Comparison of ENCODE assay signal across 10 cellular contexts in genomic region chr10:24851595-24851994, GRCh38.
DNase-seq lines count a peak whose midpoint lies in the region; ATAC-seq and TF ChIP-seq lines count a peak whose summit lies in the region.
"Had no signal": no experiment of that assay in that cellular context is flagged by ENCODE, and none has a peak within 500 bp of the region (broad histone marks: within the 10 kb centered on the region; RNA-seq: fewer than 3 reads in every experiment).

No MANE protein-coding gene starts in this region.

- POLR2A ChIA-PET in WTC11 (lab: Charles Lee): no interaction called here

- peak overlapping the region; percentile 5 for H3K27ac Mint-ChIP-seq in stimulated activated naive CD8-positive, alpha-beta T cell treated with anti-CD3 and anti-CD28 coated beads, Interleukin-15, Interleukin-2, amounts not matched to agents 100 ng/mL and 50 ng/mL, for 24 hours
- no peak overlapping the region for H3K27ac Mint-ChIP-seq in WTC11
- H3K27ac Mint-ChIP-seq: activated naive CD8-positive, alpha-beta T cell treated with anti-CD3 and anti-CD28 coated beads, Interleukin-2, amount 10 ng/mL, durations not matched to agents 7 days and 5 days had no signal

- CTCF ChIA-PET in WTC11 (lab: Charles Lee): no interaction called here

- TF ChIP-seq CTCF in WTC11 (IDR thresholded peaks at IDR 0.05): no peak

- no peak overlapping the region for H3K4me3 Mint-ChIP-seq in stimulated activated naive CD8-positive, alpha-beta T cell treated with anti-CD3 and anti-CD28 coated beads, Interleukin-15, Interleukin-2, amounts not matched to agents 100 ng/mL and 50 ng/mL, for 24 hours
- H3K4me3 Mint-ChIP-seq in WTC11: no peak overlapping the region
- H3K4me3 Mint-ChIP-seq: activated naive CD8-positive, alpha-beta T cell treated with anti-CD3 and anti-CD28 coated beads, Interleukin-2, amount 10 ng/mL, durations not matched to agents 7 days and 5 days had no signal

- no peak for DNase-seq in stimulated activated naive CD8-positive, alpha-beta T cell treated with anti-CD3 and anti-CD28 coated beads, Interleukin-15, Interleukin-2, amounts not matched to agents 100 U/mL and 50 U/mL, for 24 hours
- DNase-seq in WTC11 (ENCODE audit: low spot score) (no peak), inferior parietal cortex (ENCODE audit: extremely low spot score) (peak; percentile 53), AG08396 (ENCODE audit: low spot score) (no peak), NCI-H524 treated with DMSO at 0.1 percent for 48 hours (lab: John Stamatoyannopoulos, UW) (no peak), CD1c-positive myeloid dendritic cell (ENCODE audit: extremely low spot score) (no peak)
- DNase-seq in activated CD4-positive, CD25-positive, alpha-beta regulatory T cell treated with anti-CD3 and anti-CD28 coated beads, Interleukin-2, amount 50 U/mL, for 72 hours: no peak
- DNase-seq: activated naive CD8-positive, alpha-beta T cell treated with anti-CD3 and anti-CD28 coated beads, Interleukin-2, amount 10 ng/mL, durations not matched to agents 7 days and 5 days; stimulated activated CD8-positive, alpha-beta memory T cell treated with anti-CD3 and anti-CD28 coated beads, Interleukin-4, amount 100 ng/mL, for 48 hours had no signal

- H3K9me3 Mint-ChIP-seq in stimulated activated naive CD8-positive, alpha-beta T cell treated with anti-CD3 and anti-CD28 coated beads, Interleukin-15, Interleukin-2, amounts not matched to agents 100 ng/mL and 50 ng/mL, for 24 hours: no peaks in the 10 kb centered on the region
- no peaks in the 10 kb centered on the region for H3K9me3 Mint-ChIP-seq in WTC11

- H3K27me3 Mint-ChIP-seq in stimulated activated naive CD8-positive, alpha-beta T cell treated with anti-CD3 and anti-CD28 coated beads, Interleukin-15, Interleukin-2, amounts not matched to agents 100 ng/mL and 50 ng/mL, for 24 hours: no peaks in the 10 kb centered on the region
- no peaks in the 10 kb centered on the region; the same call in 1 of the 2 replicates for H3K27me3 Mint-ChIP-seq in WTC11 (ENCODE audit: low read depth)

- ATAC-seq in stimulated activated naive CD8-positive, alpha-beta T cell treated with anti-CD3 and anti-CD28 coated beads, Interleukin-15, Interleukin-2, amounts not matched to agents 100 U/mL and 50 U/mL, for 24 hours: no peak
- peak; percentile 43 for ATAC-seq in WTC11

- no peaks in the 10 kb centered on the region for H3K4me1 Mint-ChIP-seq in stimulated activated naive CD8-positive, alpha-beta T cell treated with anti-CD3 and anti-CD28 coated beads, Interleukin-15, Interleukin-2, amounts not matched to agents 100 ng/mL and 50 ng/mL, for 24 hours (ENCODE audit: low read depth)
- H3K4me1 Mint-ChIP-seq in WTC11: peaks cover 36% of the 10 kb centered on the region

- H3K36me3 Mint-ChIP-seq in stimulated activated naive CD8-positive, alpha-beta T cell treated with anti-CD3 and anti-CD28 coated beads, Interleukin-15, Interleukin-2, amounts not matched to agents 100 ng/mL and 50 ng/mL, for 24 hours (ENCODE audit: low read depth): no peaks in the 10 kb centered on the region
- no peaks in the 10 kb centered on the region for H3K36me3 Mint-ChIP-seq in WTC11
- H3K36me3 Mint-ChIP-seq: activated naive CD8-positive, alpha-beta T cell treated with anti-CD3 and anti-CD28 coated beads, Interleukin-2, amount 10 ng/mL, durations not matched to agents 7 days and 5 days had no signal

TF ChIP-seq in WTC11, 78 proteins besides CTCF, POLR2A, EP300 and RAD21:
- TF ChIP-seq, protein P1, sequence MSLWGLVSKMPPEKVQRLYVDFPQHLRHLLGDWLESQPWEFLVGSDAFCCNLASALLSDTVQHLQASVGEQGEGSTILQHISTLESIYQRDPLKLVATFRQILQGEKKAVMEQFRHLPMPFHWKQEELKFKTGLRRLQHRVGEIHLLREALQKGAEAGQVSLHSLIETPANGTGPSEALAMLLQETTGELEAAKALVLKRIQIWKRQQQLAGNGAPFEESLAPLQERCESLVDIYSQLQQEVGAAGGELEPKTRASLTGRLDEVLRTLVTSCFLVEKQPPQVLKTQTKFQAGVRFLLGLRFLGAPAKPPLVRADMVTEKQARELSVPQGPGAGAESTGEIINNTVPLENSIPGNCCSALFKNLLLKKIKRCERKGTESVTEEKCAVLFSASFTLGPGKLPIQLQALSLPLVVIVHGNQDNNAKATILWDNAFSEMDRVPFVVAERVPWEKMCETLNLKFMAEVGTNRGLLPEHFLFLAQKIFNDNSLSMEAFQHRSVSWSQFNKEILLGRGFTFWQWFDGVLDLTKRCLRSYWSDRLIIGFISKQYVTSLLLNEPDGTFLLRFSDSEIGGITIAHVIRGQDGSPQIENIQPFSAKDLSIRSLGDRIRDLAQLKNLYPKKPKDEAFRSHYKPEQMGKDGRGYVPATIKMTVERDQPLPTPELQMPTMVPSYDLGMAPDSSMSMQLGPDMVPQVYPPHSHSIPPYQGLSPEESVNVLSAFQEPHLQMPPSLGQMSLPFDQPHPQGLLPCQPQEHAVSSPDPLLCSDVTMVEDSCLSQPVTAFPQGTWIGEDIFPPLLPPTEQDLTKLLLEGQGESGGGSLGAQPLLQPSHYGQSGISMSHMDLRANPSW (CRISPR knock-in tag; conservative IDR thresholded peaks at IDR 0.05; ENCODE audit: low read depth): no peak
- TF ChIP-seq ARID4B (CRISPR knock-in tag; IDR thresholded peaks at IDR 0.05; ENCODE audit: borderline replicate concordance): no peak
- TF ChIP-seq, protein P2, sequence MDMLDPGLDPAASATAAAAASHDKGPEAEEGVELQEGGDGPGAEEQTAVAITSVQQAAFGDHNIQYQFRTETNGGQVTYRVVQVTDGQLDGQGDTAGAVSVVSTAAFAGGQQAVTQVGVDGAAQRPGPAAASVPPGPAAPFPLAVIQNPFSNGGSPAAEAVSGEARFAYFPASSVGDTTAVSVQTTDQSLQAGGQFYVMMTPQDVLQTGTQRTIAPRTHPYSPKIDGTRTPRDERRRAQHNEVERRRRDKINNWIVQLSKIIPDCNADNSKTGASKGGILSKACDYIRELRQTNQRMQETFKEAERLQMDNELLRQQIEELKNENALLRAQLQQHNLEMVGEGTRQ (CRISPR knock-in tag; IDR thresholded peaks at IDR 0.05): peak; percentile 68
TF ChIP-seq in WTC11: peak in this region for 1.
